In the genomic region with DNA sequence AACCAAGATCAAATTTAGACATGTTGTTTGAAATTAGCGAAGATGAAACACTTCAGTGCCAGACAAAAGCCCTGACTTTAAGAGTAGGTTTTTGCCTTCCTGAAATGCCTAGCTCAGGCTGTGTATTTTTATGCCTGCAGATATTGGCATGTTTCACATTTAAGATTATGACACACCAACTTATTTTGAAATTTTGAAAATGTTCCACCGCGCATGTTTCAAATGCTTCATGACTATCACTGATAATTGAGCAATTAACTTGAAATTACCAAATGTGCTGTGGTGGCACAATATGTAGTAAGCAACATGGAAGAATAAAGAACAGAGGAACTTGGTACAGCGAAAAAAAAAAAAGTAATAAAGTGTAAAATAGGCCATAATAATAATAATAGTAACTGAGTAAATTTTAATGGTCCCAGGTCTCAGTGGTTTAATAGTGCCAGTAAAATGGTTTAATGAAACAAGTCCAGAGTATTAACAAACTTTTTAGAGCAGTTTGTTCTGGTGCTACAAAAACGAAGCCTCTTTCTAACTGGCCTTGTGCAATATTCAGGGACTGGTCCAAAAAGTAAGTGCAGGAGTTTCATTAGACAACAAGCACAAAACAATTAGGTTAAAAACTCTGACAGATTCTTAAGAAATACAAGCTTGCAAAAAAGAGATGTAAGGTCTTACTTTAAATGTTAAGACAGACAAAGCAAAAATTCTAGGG, we compare ENCODE assay signal across 19 cellular contexts.
A peak's percentile ranks its signal among the peaks of the same experiment; 100 is the strongest.
DNase-seq lines count a peak whose midpoint lies in the region; ATAC-seq and TF ChIP-seq lines count a peak whose summit lies in the region.
"Had no signal": no experiment of that assay in that cellular context is flagged by ENCODE, and none has a peak within 500 bp of the region (broad histone marks: within the 10 kb centered on the region; RNA-seq: fewer than 3 reads in every experiment).

No MANE protein-coding gene starts in this region.

- H3K9me3 Mint-ChIP-seq in Caco-2 (ENCODE audit: unreplicated experiment), result peaks cover 9% of the 10 kb centered on the region

- intact Hi-C loops in Caco-2 (cut with micrococcal nuclease; ENCODE audit: unreplicated experiment), result no loop called here

- H3K4me1 ChIP-seq in adipocyte (ENCODE audit: control insufficient read depth, insufficient read depth, low read length), result peaks cover 20% of the 10 kb centered on the region
- peaks cover 9 to 11% of the 10 kb centered on the region in 2 experiments for H3K4me1 ChIP-seq in neutrophil (ENCODE audit: control insufficient read depth in 1 of 2, insufficient read depth in 1 of 2, low read depth in 1 of 2, low read length in 1 of 2)
- peaks cover 0 to 28% (median 6%) of the 10 kb centered on the region in 5 donors for H3K4me1 ChIP-seq in subcutaneous abdominal adipose tissue (ENCODE audit: control insufficient read depth in 5 of 5, insufficient read depth in 5 of 5, low read length in 5 of 5)
- H3K4me1 ChIP-seq in Caco-2, result peaks cover 19% of the 10 kb centered on the region
- H3K4me1 ChIP-seq: SJCRH30 had no signal

- H3K4me3 ChIP-seq in adipocyte (ENCODE audit: low read length), result no peak overlapping the region
- H3K4me3 ChIP-seq in neutrophil (ENCODE audit: low read depth in 1 of 2, low read length in 1 of 2), result no peak overlapping the region
- peak overlapping the region in 2 of 5 donors; percentile 10 to 35 for H3K4me3 ChIP-seq in subcutaneous abdominal adipose tissue (ENCODE audit: low read depth in 1 of 5, low read length in 5 of 5)
- no peak overlapping the region for H3K4me3 ChIP-seq in Caco-2 (ENCODE audit: low read depth, low read length)
- H3K4me3 ChIP-seq: SJCRH30 had no signal

- POLR2A ChIA-PET in Caco-2 (lab: Charles Lee), result no interaction called here

- H3K27ac ChIP-seq in neutrophil (peak overlapping the region; percentile 62), subcutaneous abdominal adipose tissue (ENCODE audit: low read depth, low read length) (peak overlapping the region; percentile 74)
- H3K27ac ChIP-seq: RWPE1, SJCRH30 had no signal

- H3K9me3 ChIP-seq in adipocyte (ENCODE audit: control insufficient read depth, low read length) (no peaks in the 10 kb centered on the region), neutrophil (no peaks in the 10 kb centered on the region), subcutaneous abdominal adipose tissue (ENCODE audit: control insufficient read depth in 5 of 5, low read length in 5 of 5) (no peaks in the 10 kb centered on the region), Caco-2 (no peaks in the 10 kb centered on the region)
- H3K9me3 ChIP-seq: SJCRH30 had no signal

- no peak overlapping the region for H3K27ac Mint-ChIP-seq in Caco-2 (ENCODE audit: unreplicated experiment)
- H3K27ac Mint-ChIP-seq: CD8-positive, alpha-beta memory T cell had no signal

- peaks cover 16% of the 10 kb centered on the region for H3K4me1 Mint-ChIP-seq in Caco-2 (ENCODE audit: low read depth, unreplicated experiment)
- H3K4me1 Mint-ChIP-seq: CD8-positive, alpha-beta memory T cell had no signal

- H3K27me3 ChIP-seq in adipocyte (replicated peaks; ENCODE audit: control insufficient read depth, insufficient read depth, low read length) (no peaks in the 10 kb centered on the region), neutrophil (no peaks in the 10 kb centered on the region), subcutaneous abdominal adipose tissue (ENCODE audit: control insufficient read depth in 5 of 5, insufficient read depth in 4 of 5, low read length in 5 of 5) (no peaks in the 10 kb centered on the region), Caco-2 (replicated peaks; ENCODE audit: control insufficient read depth, insufficient read depth, low read length) (no peaks in the 10 kb centered on the region)
- H3K27me3 ChIP-seq: SJCRH30 had no signal

- H3K27me3 Mint-ChIP-seq in Caco-2 (ENCODE audit: insufficient read depth, unreplicated experiment), result no peaks in the 10 kb centered on the region
- H3K27me3 Mint-ChIP-seq: CD8-positive, alpha-beta memory T cell had no signal

- H3K36me3 ChIP-seq in adipocyte (ENCODE audit: control insufficient read depth, insufficient read depth, low read length, severe bottlenecking) (no peaks in the 10 kb centered on the region), neutrophil (no peaks in the 10 kb centered on the region), subcutaneous abdominal adipose tissue (ENCODE audit: control insufficient read depth in 5 of 5, insufficient read depth in 5 of 5, low read length in 5 of 5) (no peaks in the 10 kb centered on the region), Caco-2 (ENCODE audit: control insufficient read depth, insufficient read depth, low read length) (no peaks in the 10 kb centered on the region)
- H3K36me3 ChIP-seq: SJCRH30 had no signal

- no TSS peak for BruUV-seq in Caco-2 (replicated peaks; lab: Mats Ljungman, UMichigan)

- no peak for ATAC-seq in GM18867 (IDR thresholded peaks at IDR 0.05; ENCODE audit: unreplicated experiment)
- ATAC-seq: HepG2, PC-3 had no signal

- H3K9ac ChIP-seq in adipocyte (ENCODE audit: low read length) (peak overlapping the region; percentile 30), subcutaneous abdominal adipose tissue (ENCODE audit: low read length in 5 of 5) (peak overlapping the region in 1 of 5 donors; percentile 8)

- no peak overlapping the region for H3K4me3 Mint-ChIP-seq in Caco-2 (ENCODE audit: unreplicated experiment)
- H3K4me3 Mint-ChIP-seq: CD8-positive, alpha-beta memory T cell had no signal

- no peaks in the 10 kb centered on the region for H3K36me3 Mint-ChIP-seq in Caco-2 (ENCODE audit: insufficient read depth, unreplicated experiment)
- H3K36me3 Mint-ChIP-seq: CD8-positive, alpha-beta memory T cell had no signal

- peak; percentile 14 for DNase-seq in adipocyte (ENCODE audit: low read depth)
- DNase-seq in fibroblast of peridontal ligament (ENCODE audit: extremely low read depth), result peak; percentile 6
- no peak for DNase-seq in Caco-2
- no peak for DNase-seq in NCI-H1417 (lab: John Stamatoyannopoulos, UW)
- DNase-seq: C1 segment of cervical spinal cord; CD8-positive, alpha-beta memory T cell; DMS79; KG1; NCI-H1436; NCI-H1930; NCI-H345; NCI-H524 treated with DMSO at 0.1 percent for 48 hours; PC-3; SJCRH30 had no signal

- TF ChIP-seq CTCF in neutrophil (IDR thresholded peaks at IDR 0.05) (no peak), Caco-2 (IDR thresholded peaks at IDR 0.05; ENCODE audit: insufficient read depth in 1 of 2, low read depth in 1 of 2, low read length in 1 of 2, severe bottlenecking in 1 of 2, unreplicated experiment in 1 of 2) (no peak)

- CTCF ChIA-PET in Caco-2 (lab: Charles Lee), result interaction anchor here (1.0 kb wide), 1 partner anchor 277 kb away, joined by 3 read pairs; no protein-coding TSS in a partner anchor

Comparison
In these comparisons a context has a peak if more than half of its experiments do, and no peak if none do; other contexts are left out.
1. DNase-seq: peak in adipocyte (single experiment) and fibroblast of peridontal ligament (single experiment); none in Caco-2 (0 of 2) and NCI-H1417 (0 of 3).